In genomic region chr11:106152013-106152412, GRCh38 we compare ENCODE assay signal across 12 cellular contexts.
DNase-seq lines count a peak whose midpoint lies in the region; ATAC-seq and TF ChIP-seq lines count a peak whose summit lies in the region.
"Had no signal": no experiment of that assay in that cellular context is flagged by ENCODE, and none has a peak within 500 bp of the region (broad histone marks: within the 10 kb centered on the region; RNA-seq: fewer than 3 reads in every experiment).

No MANE protein-coding gene starts in this region.

- no peaks in the 10 kb centered on the region for H3K36me3 ChIP-seq in uterus
- H3K36me3 ChIP-seq: colonic mucosa had no signal

- BruUV-seq in MCF 10A (replicated peaks; lab: Mats Ljungman, UMichigan): no TSS peak

- no peak overlapping the region for H3K27ac ChIP-seq in uterus
- H3K27ac ChIP-seq: colonic mucosa, parathyroid adenoma had no signal

- intact Hi-C loops in MCF 10A (cut with micrococcal nuclease): loop anchor here (10.0 kb wide), 2 partner anchors 83 to 563 kb away; no protein-coding TSS in a partner anchor
- intact Hi-C loops in uterus (cut with DNase I; ENCODE audit: low total_unique reads): no loop called here

- H3K27me3 Mint-ChIP-seq in MCF 10A (ENCODE audit: insufficient read depth, unreplicated experiment): no peaks in the 10 kb centered on the region

- H3K9me3 ChIP-seq in uterus: no peaks in the 10 kb centered on the region
- H3K9me3 ChIP-seq: colonic mucosa had no signal

- H3K4me3 ChIP-seq in AG10803 (ENCODE audit: low read length): no peak overlapping the region
- H3K4me3 ChIP-seq in LNCaP clone FGC (ENCODE audit: low read depth, low read length): no peak overlapping the region
- H3K4me3 ChIP-seq in uterus: no peak overlapping the region
- H3K4me3 ChIP-seq: colonic mucosa had no signal

- peaks cover 10% of the 10 kb centered on the region for H3K9me3 Mint-ChIP-seq in MCF 10A (ENCODE audit: unreplicated experiment)

- H3K36me3 Mint-ChIP-seq in MCF 10A (ENCODE audit: insufficient read depth, unreplicated experiment): no peaks in the 10 kb centered on the region

- no peak for TF ChIP-seq POLR2A in uterus (IDR thresholded peaks at IDR 0.05)

- H3K27ac Mint-ChIP-seq in MCF 10A (ENCODE audit: low read depth, unreplicated experiment): no peak overlapping the region
- H3K27ac Mint-ChIP-seq: B cell had no signal

- ATAC-seq in HG02759 (IDR thresholded peaks at IDR 0.05; ENCODE audit: unreplicated experiment): no peak

- CTCF ChIA-PET in MCF 10A (lab: Yijun Ruan, JAX): interaction anchor here (0.5 to 1.9 kb wide), 9 partner anchors 15 to 1173 kb away, joined by 3 to 5 read pairs (median 4); no protein-coding TSS in a partner anchor

- DNase-seq in AG10803 (ENCODE audit: low read depth) (peak; percentile 37), LNCaP clone FGC (ENCODE audit: low read depth) (no peak), MCF 10A (ENCODE audit: unreplicated experiment) (peak; percentile 60), kidney tubule cell (ENCODE audit: low spot score) (peak; percentile 35), NOMO-1 (lab: John Stamatoyannopoulos, UW; ENCODE audit: unreplicated experiment in 2 of 2) (no peak), uterus (no peak), NCI-H1930 (lab: John Stamatoyannopoulos, UW) (no peak)
- DNase-seq: colonic mucosa, T-helper 2 cell had no signal

- peaks cover 13% of the 10 kb centered on the region for H3K4me1 Mint-ChIP-seq in MCF 10A (ENCODE audit: insufficient read depth, unreplicated experiment)
- H3K4me1 Mint-ChIP-seq: B cell had no signal

- peak; percentile 25; the same call in 1 of the 2 replicates for TF ChIP-seq CTCF in AG10803 (conservative IDR thresholded peaks at IDR 0.05; ENCODE audit: low read length)
- TF ChIP-seq CTCF in LNCaP clone FGC (IDR thresholded peaks at IDR 0.05; ENCODE audit: control insufficient read depth, extremely low read depth, insufficient read depth): peak; percentile 48
- TF ChIP-seq CTCF in MCF 10A (IDR thresholded peaks at IDR 0.05; ENCODE audit: unreplicated experiment): peak; percentile 12
- no peak for TF ChIP-seq CTCF in uterus (IDR thresholded peaks at IDR 0.05)

- H3K27me3 ChIP-seq in uterus: no peaks in the 10 kb centered on the region
- H3K27me3 ChIP-seq: colonic mucosa had no signal

- H3K4me3 Mint-ChIP-seq in MCF 10A (ENCODE audit: unreplicated experiment): peak overlapping the region; percentile 28
- H3K4me3 Mint-ChIP-seq: B cell had no signal

- POLR2A ChIA-PET in MCF 10A (lab: Yijun Ruan, JAX): interaction anchor here (0.6 to 1.9 kb wide), 2 partner anchors 73 to 686 kb away, joined by 3 to 4 read pairs; no protein-coding TSS in a partner anchor

- peaks cover 0 to 6% of the 10 kb centered on the region in 2 donors for H3K4me1 ChIP-seq in uterus
- H3K4me1 ChIP-seq: colonic mucosa, parathyroid adenoma had no signal

Comparison
In these comparisons a context has a peak if more than half of its experiments do, and no peak if none do; other contexts are left out.
1. DNase-seq: peak in AG10803 (single experiment), MCF 10A (single experiment) and kidney tubule cell (single experiment); none in LNCaP clone FGC (single experiment), NOMO-1 (0 of 2), uterus (0 of 2) and NCI-H1930 (0 of 2).
2. CTCF ChIP-seq: peak in AG10803 (single experiment), LNCaP clone FGC (single experiment) and MCF 10A (single experiment); none in uterus (0 of 4).